ENCODE assay signal across 8 cellular contexts in genomic region chr16:89037261-89038152, GRCh38. TPM values are rescaled to one million over a fixed set of nuclear protein-coding genes. Genes with fewer than 3 reads are reported as not detected.
DNase-seq lines count a peak whose midpoint lies in the region; ATAC-seq, FAIRE-seq and TF ChIP-seq lines count a peak whose summit lies in the region.

No MANE protein-coding gene starts in this region.

- peaks cover 0 to 6% (median 5%) of the 10 kb centered on the region in 5 donors for H3K27me3 Mint-ChIP-seq in naive thymus-derived CD4-positive, alpha-beta T cell

- H3K4me3 ChIP-seq in OCI-LY3 (ENCODE audit: low read length) (no peak overlapping the region), bronchial epithelial cell (ENCODE audit: low read depth, low read length) (no peak overlapping the region)
- no peak overlapping the region for H3K4me3 ChIP-seq in naive thymus-derived CD4-positive, alpha-beta T cell (ENCODE audit: low read length)

- peaks cover 17 to 38% (median 32%) of the 10 kb centered on the region in 7 donors for H3K4me1 Mint-ChIP-seq in naive thymus-derived CD4-positive, alpha-beta T cell

- peak; percentile 54 for ATAC-seq in naive thymus-derived CD4-positive, alpha-beta T cell
- ATAC-seq in GM19455 (IDR thresholded peaks at IDR 0.05; ENCODE audit: unreplicated experiment), result no peak
- ATAC-seq in HG02678 (IDR thresholded peaks at IDR 0.05; ENCODE audit: unreplicated experiment), result no peak
- ATAC-seq in GM19324 (IDR thresholded peaks at IDR 0.05; ENCODE audit: low FRiP score, unreplicated experiment), result no peak

- no peaks in the 10 kb centered on the region for H3K36me3 Mint-ChIP-seq in naive thymus-derived CD4-positive, alpha-beta T cell

- no peaks in the 10 kb centered on the region for H3K36me3 ChIP-seq in OCI-LY3 (replicated peaks; ENCODE audit: low read depth, low read length)
- no peaks in the 10 kb centered on the region for H3K36me3 ChIP-seq in bronchial epithelial cell (ENCODE audit: control insufficient read depth, insufficient read depth, low read length)
- H3K36me3 ChIP-seq in naive thymus-derived CD4-positive, alpha-beta T cell (ENCODE audit: control insufficient read depth in 2 of 3, insufficient read depth in 3 of 3, low read length in 3 of 3), result no peaks in the 10 kb centered on the region

- no peaks in the 10 kb centered on the region for H3K79me2 ChIP-seq in OCI-LY3 (ENCODE audit: low read length)

- H2AFZ ChIP-seq in OCI-LY3 (ENCODE audit: low read depth, low read length), result no peak overlapping the region

- H3K4me2 ChIP-seq in OCI-LY3 (ENCODE audit: low read length), result peak overlapping the region; percentile 8; the same call in 1 of the 2 replicates

- POLR2A ChIA-PET in naive thymus-derived CD4-positive, alpha-beta T cell (lab: Charles Lee), result no interaction called here

- H3K27ac Mint-ChIP-seq in naive thymus-derived CD4-positive, alpha-beta T cell, result no peak overlapping the region

- no peaks in the 10 kb centered on the region for H3K9me3 ChIP-seq in OCI-LY3 (ENCODE audit: insufficient read depth, low read length)
- H3K9me3 ChIP-seq in naive thymus-derived CD4-positive, alpha-beta T cell (ENCODE audit: control insufficient read depth in 2 of 3, low read length in 3 of 3), result no peaks in the 10 kb centered on the region

- FAIRE-seq in bronchial epithelial cell (lab: Jason Lieb, UNC), result no peak

- H3K9me3 Mint-ChIP-seq in naive thymus-derived CD4-positive, alpha-beta T cell, result peaks cover 0 to 3% (median 0%) of the 10 kb centered on the region in 11 donors

- H3K4me1 ChIP-seq in OCI-LY3 (ENCODE audit: low read length), result peaks cover 80% of the 10 kb centered on the region
- peaks cover 2 to 23% of the 10 kb centered on the region in 2 donors for H3K4me1 ChIP-seq in naive thymus-derived CD4-positive, alpha-beta T cell (ENCODE audit: control insufficient read depth in 2 of 2, insufficient read depth in 2 of 2, low read length in 2 of 2)

- H3K4me3 Mint-ChIP-seq in naive thymus-derived CD4-positive, alpha-beta T cell, result peak overlapping the region in 1 of 10 donors; percentile 8

- H3K27me3 ChIP-seq in OCI-LY3 (ENCODE audit: low read depth, low read length) (no peaks in the 10 kb centered on the region), bronchial epithelial cell (ENCODE audit: control insufficient read depth, insufficient read depth, low read length) (no peaks in the 10 kb centered on the region)
- no peaks in the 10 kb centered on the region for H3K27me3 ChIP-seq in naive thymus-derived CD4-positive, alpha-beta T cell (ENCODE audit: control insufficient read depth in 2 of 2, insufficient read depth in 2 of 2, low read length in 2 of 2)

- no peak overlapping the region for H3K9ac ChIP-seq in OCI-LY3 (ENCODE audit: low read length)

- intact Hi-C loops in naive thymus-derived CD4-positive, alpha-beta T cell (cut with micrococcal nuclease), result no loop called here

- H4K20me1 ChIP-seq in OCI-LY3 (ENCODE audit: insufficient read depth, low read length), result no peaks in the 10 kb centered on the region

- CTCF ChIA-PET in naive thymus-derived CD4-positive, alpha-beta T cell (lab: Charles Lee), result no interaction called here

- TF ChIP-seq CTCF in OCI-LY3 (IDR thresholded peaks at IDR 0.05; ENCODE audit: low read depth, low read length), result no peak
- no peak for TF ChIP-seq CTCF in bronchial epithelial cell (IDR thresholded peaks at IDR 0.05; ENCODE audit: insufficient read depth, low read length, severe bottlenecking)

- DNase-seq in ELF-1 (ENCODE audit: low read depth, low spot score) (peak; percentile 71), bronchial epithelial cell (ENCODE audit: low read depth) (peak; percentile 3), NCI-H187 treated with DMSO at 0.1 percent for 48 hours (lab: John Stamatoyannopoulos, UW) (no peak)
- DNase-seq in naive thymus-derived CD4-positive, alpha-beta T cell, result peak in 7 of 9 donors; percentile 14 to 52 (median 38)

- H3K27ac ChIP-seq in OCI-LY3 (ENCODE audit: low read length), result no peak overlapping the region
- H3K27ac ChIP-seq in naive thymus-derived CD4-positive, alpha-beta T cell (ENCODE audit: low read depth, low read length), result no peak overlapping the region

RNA-seq across cellular contexts. Expression of gene ACSF3, which starts 56.1 kb away (rescaled TPM):
- 25.8 and 32.8 TPM in 2 replicates for total RNA-seq in bronchial epithelial cell
- 10 to 100 TPM; 61.9 to 84.1 (median 74.3) TPM for total RNA-seq in naive thymus-derived CD4-positive, alpha-beta T cell
- 10 to 100 TPM; 26.2 to 45.7 TPM for polyA plus RNA-seq in naive thymus-derived CD4-positive, alpha-beta T cell
